28 cellular contexts compared by ENCODE assay signal in the genomic region with DNA sequence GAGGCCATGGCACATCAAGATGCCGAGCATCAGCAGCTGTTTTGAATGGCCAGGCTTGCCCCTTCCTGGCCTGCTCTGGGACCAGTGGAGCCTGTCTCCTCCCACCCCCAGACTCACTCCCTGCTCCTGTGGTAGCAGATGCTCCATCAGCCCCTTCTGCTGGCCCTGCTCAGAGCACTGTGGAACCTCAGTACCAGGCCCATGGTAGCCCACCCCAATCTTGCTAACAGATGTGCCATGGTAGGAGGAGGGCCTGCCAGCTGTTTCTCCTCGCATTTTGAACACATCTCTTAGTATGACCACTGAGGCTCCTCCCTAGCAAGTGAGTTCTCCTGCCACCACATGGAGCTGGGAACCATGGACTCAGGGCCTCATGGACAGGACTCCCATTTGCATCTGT.
"Had no signal": no experiment of that assay in that cellular context is flagged by ENCODE, and none has a peak within 500 bp of the region (broad histone marks: within the 10 kb centered on the region; RNA-seq: fewer than 3 reads in every experiment).

No MANE protein-coding gene starts in this region.

- H3K27ac ChIP-seq: breast epithelium, cardiac muscle cell, colonic mucosa, esophagus muscularis mucosa, foreskin keratinocyte, gastrocnemius medialis had no signal

- H3K9me3 Mint-ChIP-seq: activated CD4-positive, alpha-beta memory T cell treated with anti-CD3 and anti-CD28 coated beads, Interleukin-2, amount 10 ng/mL, durations not matched to agents 7 days and 5 days; activated CD4-positive, alpha-beta T cell treated with anti-CD3 and anti-CD28 coated beads, Interleukin-2, amount 10 ng/mL, durations not matched to agents 24 days and 14 days; activated naive CD4-positive, alpha-beta T cell treated with anti-CD3 and anti-CD28 coated beads, Interleukin-2, amount 10 ng/mL, durations not matched to agents 7 days and 5 days; activated naive CD4-positive, alpha-beta T cell treated with anti-CD3 and anti-CD28 coated beads, Interleukin-2, amount 50 U/mL, for 72 hours; activated naive CD8-positive, alpha-beta T cell treated with anti-CD3 and anti-CD28 coated beads, Interleukin-2, amount 10 ng/mL, durations not matched to agents 7 days and 5 days; activated T-cell treated with anti-CD3 and anti-CD28 coated beads, Interleukin-2, amount 50 U/mL, for 72 hours had no signal

- H3K27ac Mint-ChIP-seq: activated CD4-positive, alpha-beta memory T cell treated with anti-CD3 and anti-CD28 coated beads, Interleukin-2, amount 10 ng/mL, durations not matched to agents 7 days and 5 days; activated CD4-positive, alpha-beta T cell treated with anti-CD3 and anti-CD28 coated beads for 36 hours; activated CD4-positive, alpha-beta T cell treated with anti-CD3 and anti-CD28 coated beads, Interleukin-2, amount 10 ng/mL, durations not matched to agents 24 days and 14 days; activated naive CD4-positive, alpha-beta T cell treated with anti-CD3 and anti-CD28 coated beads, Interleukin-2, amount 10 ng/mL, durations not matched to agents 7 days and 5 days; activated naive CD8-positive, alpha-beta T cell treated with anti-CD3 and anti-CD28 coated beads, Interleukin-2, amount 10 ng/mL, durations not matched to agents 7 days and 5 days; activated T-cell treated with anti-CD3 and anti-CD28 coated beads, Interleukin-2, amount 50 U/mL, for 24 hours; activated T-cell treated with anti-CD3 and anti-CD28 coated beads, Interleukin-2, amount 50 U/mL, for 72 hours; brain; endodermal cell had no signal

- H3K36me3 Mint-ChIP-seq: activated naive CD4-positive, alpha-beta T cell treated with anti-CD3 and anti-CD28 coated beads, Interleukin-2, amount 10 ng/mL, durations not matched to agents 7 days and 5 days; activated naive CD4-positive, alpha-beta T cell treated with anti-CD3 and anti-CD28 coated beads, Interleukin-2, amount 50 U/mL, for 72 hours; activated naive CD8-positive, alpha-beta T cell treated with anti-CD3 and anti-CD28 coated beads, Interleukin-2, amount 10 ng/mL, durations not matched to agents 7 days and 5 days had no signal

- H3K9me3 ChIP-seq: ascending aorta, colonic mucosa, gastrocnemius medialis had no signal

- H3K27me3 Mint-ChIP-seq: activated CD4-positive, alpha-beta T cell treated with anti-CD3 and anti-CD28 coated beads for 36 hours; activated CD4-positive, alpha-beta T cell treated with anti-CD3 and anti-CD28 coated beads, Interleukin-2, amount 10 ng/mL, durations not matched to agents 24 days and 14 days; activated naive CD8-positive, alpha-beta T cell treated with anti-CD3 and anti-CD28 coated beads, Interleukin-2, amount 10 ng/mL, durations not matched to agents 7 days and 5 days; activated T-cell treated with anti-CD3 and anti-CD28 coated beads, Interleukin-2, amount 50 U/mL, for 24 hours; brain had no signal

- DNase-seq: activated CD4-positive, alpha-beta memory T cell treated with anti-CD3 and anti-CD28 coated beads, Interleukin-2, amount 10 ng/mL, durations not matched to agents 7 days and 5 days; activated CD4-positive, alpha-beta T cell treated with anti-CD3 and anti-CD28 coated beads for 36 hours; activated CD4-positive, alpha-beta T cell treated with anti-CD3 and anti-CD28 coated beads, Interleukin-2, amount 10 ng/mL, durations not matched to agents 24 days and 14 days; activated CD4-positive, alpha-beta T cell treated with anti-CD3 and anti-CD28 coated beads, Interleukin-2, amount 50 U/mL, for 4 hours; activated CD4-positive, CD25-positive, alpha-beta regulatory T cell; activated CD4-positive, CD25-positive, alpha-beta regulatory T cell treated with anti-CD3 and anti-CD28 coated beads, Interleukin-2, amount 50 U/mL, for 72 hours; activated CD8-positive, alpha-beta memory T cell treated with anti-CD3 and anti-CD28 coated beads, Interleukin-2, amount 50 U/mL, for 48 hours; activated gamma-delta T cell; activated naive CD4-positive, alpha-beta T cell; activated naive CD4-positive, alpha-beta T cell treated with anti-CD3 and anti-CD28 coated beads, Interleukin-2, amount 10 ng/mL, durations not matched to agents 7 days and 5 days; activated naive CD8-positive, alpha-beta T cell treated with anti-CD3 and anti-CD28 coated beads, Interleukin-2, amount 10 ng/mL, durations not matched to agents 7 days and 5 days; activated T-cell treated with anti-CD3 and anti-CD28 coated beads for 4 hours; activated T-cell treated with anti-CD3 and anti-CD28 coated beads, Interleukin-2, amount 50 U/mL, for 24 hours; activated T-cell treated with anti-CD3 and anti-CD28 coated beads, Interleukin-2, amount 50 U/mL, for 72 hours; central memory CD4-positive, alpha-beta T cell; cerebellar nuclear complex; colonic mucosa; effector memory CD4-positive, alpha-beta T cell; endodermal cell; foreskin keratinocyte; gastrocnemius medialis; T-helper 2 cell had no signal

- H3K36me3 ChIP-seq: ascending aorta, breast epithelium, cardiac muscle cell, colonic mucosa, esophagus muscularis mucosa, gastrocnemius medialis had no signal

- H3K4me1 ChIP-seq: breast epithelium, colonic mucosa, foreskin keratinocyte had no signal

- H3K4me1 Mint-ChIP-seq: activated CD4-positive, alpha-beta memory T cell treated with anti-CD3 and anti-CD28 coated beads, Interleukin-2, amount 10 ng/mL, durations not matched to agents 7 days and 5 days; activated CD4-positive, alpha-beta T cell treated with anti-CD3 and anti-CD28 coated beads for 36 hours; activated CD4-positive, alpha-beta T cell treated with anti-CD3 and anti-CD28 coated beads, Interleukin-2, amount 10 ng/mL, durations not matched to agents 24 days and 14 days; activated naive CD4-positive, alpha-beta T cell treated with anti-CD3 and anti-CD28 coated beads, Interleukin-2, amount 10 ng/mL, durations not matched to agents 7 days and 5 days; activated naive CD8-positive, alpha-beta T cell treated with anti-CD3 and anti-CD28 coated beads, Interleukin-2, amount 10 ng/mL, durations not matched to agents 7 days and 5 days; endodermal cell had no signal

- H3K4me3 ChIP-seq: ascending aorta, breast epithelium, cardiac muscle cell, colonic mucosa, esophagus muscularis mucosa, gastrocnemius medialis had no signal

- H3K27me3 ChIP-seq: ascending aorta, breast epithelium, cardiac muscle cell, colonic mucosa, foreskin keratinocyte, gastrocnemius medialis had no signal

- H3K4me3 Mint-ChIP-seq: activated CD4-positive, alpha-beta memory T cell treated with anti-CD3 and anti-CD28 coated beads, Interleukin-2, amount 10 ng/mL, durations not matched to agents 7 days and 5 days; activated CD4-positive, alpha-beta T cell treated with anti-CD3 and anti-CD28 coated beads for 36 hours; activated CD4-positive, alpha-beta T cell treated with anti-CD3 and anti-CD28 coated beads, Interleukin-2, amount 10 ng/mL, durations not matched to agents 24 days and 14 days; activated naive CD4-positive, alpha-beta T cell treated with anti-CD3 and anti-CD28 coated beads, Interleukin-2, amount 10 ng/mL, durations not matched to agents 7 days and 5 days; activated naive CD8-positive, alpha-beta T cell treated with anti-CD3 and anti-CD28 coated beads, Interleukin-2, amount 10 ng/mL, durations not matched to agents 7 days and 5 days; activated T-cell treated with anti-CD3 and anti-CD28 coated beads, Interleukin-2, amount 50 U/mL, for 24 hours; activated T-cell treated with anti-CD3 and anti-CD28 coated beads, Interleukin-2, amount 50 U/mL, for 72 hours; brain; endodermal cell had no signal
